Comparison of ENCODE assay signal across 8 cellular contexts in genomic region chr18:34122724-34123334, GRCh38.
DNase-seq lines count a peak whose midpoint lies in the region; ATAC-seq and TF ChIP-seq lines count a peak whose summit lies in the region.

No MANE protein-coding gene starts in this region.

- H3K36me3 ChIP-seq in DND-41 (ENCODE audit: insufficient read depth, low read length): no peaks in the 10 kb centered on the region
- no peaks in the 10 kb centered on the region for H3K36me3 ChIP-seq in tibial nerve

- peak; percentile 86 for TF ChIP-seq CTCF in DND-41 (IDR thresholded peaks at IDR 0.05; ENCODE audit: borderline replicate concordance, extremely low read depth, low read length, poor library complexity, severe bottlenecking)
- TF ChIP-seq CTCF in tibial nerve (IDR thresholded peaks at IDR 0.05): peak; percentile 62 to 79 (median 66)

- DNase-seq in DND-41: peak; percentile 38
- peak; percentile 84 for DNase-seq in NCI-H345 treated with DMSO at 0.1 percent for 48 hours (lab: John Stamatoyannopoulos, UW; ENCODE audit: unreplicated experiment)
- DNase-seq in amniotic epithelial cell (ENCODE audit: low read depth): peak; percentile 58
- peak; percentile 40 for DNase-seq in iPS-NIHi7 (ENCODE audit: extremely low spot score)
- DNase-seq in tibial nerve (ENCODE audit: low spot score in 2 of 2): peak in 1 of 2 donors; percentile 23
- DNase-seq in activated T-cell treated with anti-CD3 and anti-CD28 coated beads for 4 hours: no peak

- ATAC-seq in DND-41 (ENCODE audit: insufficient read depth, low read depth): peak; percentile 81
- ATAC-seq in GM19438 (IDR thresholded peaks at IDR 0.05; ENCODE audit: low read depth, unreplicated experiment): peak; percentile 89
- peak; percentile 89 for ATAC-seq in HG03196 (IDR thresholded peaks at IDR 0.05; ENCODE audit: unreplicated experiment)

- no peaks in the 10 kb centered on the region for H3K79me2 ChIP-seq in DND-41 (ENCODE audit: insufficient read depth, low read length)

- H3K27ac ChIP-seq in DND-41 (ENCODE audit: low read length): no peak overlapping the region
- no peak overlapping the region for H3K27ac ChIP-seq in tibial nerve

- no peak overlapping the region for H2AFZ ChIP-seq in DND-41 (ENCODE audit: low read depth, low read length)

- H3K4me3 ChIP-seq in DND-41 (ENCODE audit: low read depth in 1 of 2, low read length in 2 of 2) (no peak overlapping the region), tibial nerve (no peak overlapping the region)

- no peaks in the 10 kb centered on the region for H3K27me3 ChIP-seq in DND-41 (ENCODE audit: insufficient read depth, low read length, poor library complexity)
- no peaks in the 10 kb centered on the region for H3K27me3 ChIP-seq in tibial nerve

- no peaks in the 10 kb centered on the region for H4K20me1 ChIP-seq in DND-41 (ENCODE audit: insufficient read depth, low read length)

- H3K9me3 ChIP-seq in DND-41 (ENCODE audit: insufficient read depth, low read length, severe bottlenecking) (no peaks in the 10 kb centered on the region), tibial nerve (no peaks in the 10 kb centered on the region)

- H3K9ac ChIP-seq in DND-41 (ENCODE audit: low read depth, low read length): no peak overlapping the region

- 27 to 34% methylated on average over 4 of the region's 4 CpGs for WGBS in tibial nerve, 2 donors

- no peak for TF ChIP-seq POLR2A in tibial nerve (IDR thresholded peaks at IDR 0.05)

- H3K4me1 ChIP-seq in DND-41 (ENCODE audit: insufficient read depth, low read length) (no peaks in the 10 kb centered on the region), tibial nerve (no peaks in the 10 kb centered on the region)

- no peak overlapping the region for H3K4me2 ChIP-seq in DND-41 (ENCODE audit: insufficient read depth, low read length)

- no peak for TF ChIP-seq EP300 in tibial nerve (IDR thresholded peaks at IDR 0.05)
